ENCODE assay signal across 9 cellular contexts in genomic region chr12:64696065-64696741, GRCh38.
A peak's percentile ranks its signal among the peaks of the same experiment; 100 is the strongest.
DNase-seq lines count a peak whose midpoint lies in the region; ATAC-seq and TF ChIP-seq lines count a peak whose summit lies in the region.
"Had no signal": no experiment of that assay in that cellular context is flagged by ENCODE, and none has a peak within 500 bp of the region (broad histone marks: within the 10 kb centered on the region; RNA-seq: fewer than 3 reads in every experiment).

No MANE protein-coding gene starts in this region.

- peaks cover 50 to 81% (median 80%) of the 10 kb centered on the region in 4 donors for H3K4me1 Mint-ChIP-seq in naive thymus-derived CD8-positive, alpha-beta T cell

- peak overlapping the region in 8 of 10 donors; percentile 0 to 63 (median 51) for H3K4me3 Mint-ChIP-seq in naive thymus-derived CD8-positive, alpha-beta T cell

- no peaks in the 10 kb centered on the region for H3K9me3 Mint-ChIP-seq in naive thymus-derived CD8-positive, alpha-beta T cell

- no peaks in the 10 kb centered on the region for H3K27me3 Mint-ChIP-seq in naive thymus-derived CD8-positive, alpha-beta T cell

- peaks cover 10 to 85% (median 33%) of the 10 kb centered on the region in 3 donors for H3K36me3 Mint-ChIP-seq in naive thymus-derived CD8-positive, alpha-beta T cell

- peak; percentile 21 for TF ChIP-seq CTCF in cardiac fibroblast (IDR thresholded peaks at IDR 0.05; ENCODE audit: low read depth, low read length)

- no peak overlapping the region for H3K4me3 ChIP-seq in cardiac fibroblast (replicated peaks in 1 of 2; ENCODE audit: low read depth in 2 of 2, low read length in 2 of 2)
- H3K4me3 ChIP-seq: SK-N-MC had no signal

- H3K27ac Mint-ChIP-seq in naive thymus-derived CD8-positive, alpha-beta T cell = peak overlapping the region; percentile 80 to 95 (median 90)

- DNase-seq in DMS 273 (lab: John Stamatoyannopoulos, UW; ENCODE audit: unreplicated experiment) (peak; percentile 50), DMS 273 treated with DMSO at 0.1 percent for 48 hours (lab: John Stamatoyannopoulos, UW) (no peak), NCI-H146 treated with DMSO at 0.1 percent for 48 hours (lab: John Stamatoyannopoulos, UW; ENCODE audit: unreplicated experiment) (peak; percentile 6), cardiac fibroblast (ENCODE audit: low read depth in 2 of 2) (peak; percentile 60 to 63)
- DNase-seq in naive thymus-derived CD8-positive, alpha-beta T cell = no peak
- no peak for DNase-seq in activated CD4-positive, CD25-positive, alpha-beta regulatory T cell treated with anti-CD3 and anti-CD28 coated beads, Interleukin-2, amount 50 U/mL, for 72 hours

- ATAC-seq in naive thymus-derived CD8-positive, alpha-beta T cell = peak in 1 of 2 donors; percentile 19
- ATAC-seq in GM21737 (IDR thresholded peaks at IDR 0.05; ENCODE audit: unreplicated experiment) = no peak
- ATAC-seq in HG03378 (IDR thresholded peaks at IDR 0.05; ENCODE audit: unreplicated experiment) = no peak

- POLR2A ChIA-PET in naive thymus-derived CD8-positive, alpha-beta T cell (lab: Charles Lee) = interaction anchor here (0.8 to 23.1 kb wide), 7 partner anchors 13 to 147 kb away, joined by 3 to 684 read pairs (median 5); partner anchors contain the start of gene RASSF3

Comparison
In these comparisons a context has a peak if more than half of its experiments do, and no peak if none do; other contexts are left out.
1. DNase-seq: peak in DMS 273 (single experiment), NCI-H146 treated with DMSO at 0.1 percent for 48 hours (single experiment) and cardiac fibroblast (2 of 2); none in DMS 273 treated with DMSO at 0.1 percent for 48 hours (single experiment), naive thymus-derived CD8-positive, alpha-beta T cell (0 of 10) and activated CD4-positive, CD25-positive, alpha-beta regulatory T cell treated with anti-CD3 and anti-CD28 coated beads, Interleukin-2, amount 50 U/mL, for 72 hours (single experiment).